Comparison of ENCODE assay signal across 1 cellular context in the genomic region with DNA sequence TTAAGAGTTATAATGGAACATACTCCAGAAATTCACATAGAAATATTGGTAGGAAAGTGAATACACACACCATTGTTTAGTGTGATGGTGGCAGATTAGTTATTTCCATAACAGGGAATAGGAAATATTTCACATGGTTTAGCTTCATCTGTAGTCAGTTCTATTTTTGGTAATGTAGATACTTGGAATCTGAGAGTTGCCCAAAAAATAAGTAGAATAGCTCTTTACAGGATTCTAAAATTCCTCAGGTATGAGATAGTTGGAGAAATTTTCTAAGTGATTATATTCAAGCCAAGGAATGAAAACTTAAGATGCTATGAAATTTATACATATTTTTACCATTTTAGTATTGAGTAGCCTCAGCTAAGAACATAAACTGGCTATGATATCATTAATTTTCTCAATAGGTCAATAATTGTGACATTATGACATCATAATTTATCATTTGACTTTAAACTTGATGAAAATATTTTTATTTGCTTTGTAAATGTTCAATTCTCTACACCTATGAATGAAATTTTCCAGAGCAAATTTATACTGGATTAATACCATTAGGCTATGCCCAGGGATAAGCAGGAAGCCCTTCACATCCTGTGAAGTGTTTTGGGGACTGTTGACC.
TF ChIP-seq lines count a peak whose summit lies in the region.

No MANE protein-coding gene starts in this region.

TF ChIP-seq in SK-N-SH treated with all-trans-retinoic acid at 6 μM for 48 hours, 23 proteins besides CTCF, POLR2A, EP300 and RAD21 (continued from another document):
- TF ChIP-seq, protein P1, sequence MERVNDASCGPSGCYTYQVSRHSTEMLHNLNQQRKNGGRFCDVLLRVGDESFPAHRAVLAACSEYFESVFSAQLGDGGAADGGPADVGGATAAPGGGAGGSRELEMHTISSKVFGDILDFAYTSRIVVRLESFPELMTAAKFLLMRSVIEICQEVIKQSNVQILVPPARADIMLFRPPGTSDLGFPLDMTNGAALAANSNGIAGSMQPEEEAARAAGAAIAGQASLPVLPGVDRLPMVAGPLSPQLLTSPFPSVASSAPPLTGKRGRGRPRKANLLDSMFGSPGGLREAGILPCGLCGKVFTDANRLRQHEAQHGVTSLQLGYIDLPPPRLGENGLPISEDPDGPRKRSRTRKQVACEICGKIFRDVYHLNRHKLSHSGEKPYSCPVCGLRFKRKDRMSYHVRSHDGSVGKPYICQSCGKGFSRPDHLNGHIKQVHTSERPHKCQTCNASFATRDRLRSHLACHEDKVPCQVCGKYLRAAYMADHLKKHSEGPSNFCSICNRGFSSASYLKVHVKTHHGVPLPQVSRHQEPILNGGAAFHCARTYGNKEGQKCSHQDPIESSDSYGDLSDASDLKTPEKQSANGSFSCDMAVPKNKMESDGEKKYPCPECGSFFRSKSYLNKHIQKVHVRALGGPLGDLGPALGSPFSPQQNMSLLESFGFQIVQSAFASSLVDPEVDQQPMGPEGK (CRISPR knock-in tag; IDR thresholded peaks at IDR 0.05; ENCODE audit: borderline replicate concordance) = no peak
- TF ChIP-seq, protein P2, sequence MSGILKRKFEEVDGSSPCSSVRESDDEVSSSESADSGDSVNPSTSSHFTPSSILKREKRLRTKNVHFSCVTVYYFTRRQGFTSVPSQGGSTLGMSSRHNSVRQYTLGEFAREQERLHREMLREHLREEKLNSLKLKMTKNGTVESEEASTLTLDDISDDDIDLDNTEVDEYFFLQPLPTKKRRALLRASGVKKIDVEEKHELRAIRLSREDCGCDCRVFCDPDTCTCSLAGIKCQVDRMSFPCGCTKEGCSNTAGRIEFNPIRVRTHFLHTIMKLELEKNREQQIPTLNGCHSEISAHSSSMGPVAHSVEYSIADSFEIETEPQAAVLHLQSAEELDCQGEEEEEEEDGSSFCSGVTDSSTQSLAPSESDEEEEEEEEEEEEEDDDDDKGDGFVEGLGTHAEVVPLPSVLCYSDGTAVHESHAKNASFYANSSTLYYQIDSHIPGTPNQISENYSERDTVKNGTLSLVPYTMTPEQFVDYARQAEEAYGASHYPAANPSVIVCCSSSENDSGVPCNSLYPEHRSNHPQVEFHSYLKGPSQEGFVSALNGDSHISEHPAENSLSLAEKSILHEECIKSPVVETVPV (CRISPR knock-in tag; IDR thresholded peaks at IDR 0.05) = no peak
- TF ChIP-seq, protein P3, sequence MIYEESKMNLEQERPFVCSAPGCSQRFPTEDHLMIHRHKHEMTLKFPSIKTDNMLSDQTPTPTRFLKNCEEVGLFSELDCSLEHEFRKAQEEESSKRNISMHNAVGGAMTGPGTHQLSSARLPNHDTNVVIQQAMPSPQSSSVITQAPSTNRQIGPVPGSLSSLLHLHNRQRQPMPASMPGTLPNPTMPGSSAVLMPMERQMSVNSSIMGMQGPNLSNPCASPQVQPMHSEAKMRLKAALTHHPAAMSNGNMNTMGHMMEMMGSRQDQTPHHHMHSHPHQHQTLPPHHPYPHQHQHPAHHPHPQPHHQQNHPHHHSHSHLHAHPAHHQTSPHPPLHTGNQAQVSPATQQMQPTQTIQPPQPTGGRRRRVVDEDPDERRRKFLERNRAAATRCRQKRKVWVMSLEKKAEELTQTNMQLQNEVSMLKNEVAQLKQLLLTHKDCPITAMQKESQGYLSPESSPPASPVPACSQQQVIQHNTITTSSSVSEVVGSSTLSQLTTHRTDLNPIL (CRISPR knock-in tag; IDR thresholded peaks at IDR 0.05; ENCODE audit: low read depth) = 0 out of 2 replicates have a peak, but pooled peaks have one; percentile 33
- TF ChIP-seq ISL1 (CRISPR knock-in tag; IDR thresholded peaks at IDR 0.05) (peak; percentile 66), ZFP30 (CRISPR knock-in tag; IDR thresholded peaks at IDR 0.05) (no peak), SNAI2 (CRISPR knock-in tag; IDR thresholded peaks at IDR 0.05) (no peak), PPARA (CRISPR knock-in tag; IDR thresholded peaks at IDR 0.05; ENCODE audit: borderline replicate concordance) (no peak), BACH2 (CRISPR knock-in tag; IDR thresholded peaks at IDR 0.05; ENCODE audit: borderline replicate concordance) (no peak), ZNF565 (CRISPR knock-in tag; conservative IDR thresholded peaks at IDR 0.05; ENCODE audit: low read depth) (no peak)
